Comparison of ENCODE assay signal across 22 cellular contexts in the genomic region with DNA sequence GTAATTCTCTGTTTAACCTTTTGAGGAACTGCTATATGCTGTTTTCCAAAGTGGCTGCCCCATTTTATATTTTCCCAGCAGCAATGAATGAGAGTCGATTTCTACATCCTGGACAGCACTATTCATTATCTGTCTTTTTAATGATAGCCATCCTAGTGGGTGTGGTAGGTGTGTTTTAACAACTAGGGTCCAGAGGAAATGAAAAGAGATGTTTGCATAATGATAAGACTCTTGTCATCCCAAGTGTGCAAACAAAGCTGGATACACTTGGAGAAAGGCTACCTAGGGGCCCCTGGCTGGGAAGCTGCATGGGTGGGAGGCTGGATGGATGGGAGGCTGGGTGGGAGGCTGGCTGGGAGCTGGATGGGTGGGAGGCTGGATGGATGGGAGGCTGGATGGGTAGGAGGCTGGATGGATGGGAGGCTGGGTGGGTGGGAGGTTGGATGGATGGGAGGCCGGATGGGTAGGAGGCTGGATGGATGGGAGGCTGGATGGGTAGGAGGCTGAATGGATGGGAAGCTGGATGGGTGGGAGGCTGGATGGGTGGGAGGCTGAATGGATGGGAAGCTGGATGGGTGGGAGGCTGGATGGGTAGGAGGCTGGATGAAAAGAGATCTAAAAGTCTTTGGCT.
DNase-seq lines count a peak whose midpoint lies in the region; ATAC-seq and TF ChIP-seq lines count a peak whose summit lies in the region.
"Had no signal": no experiment of that assay in that cellular context is flagged by ENCODE, and none has a peak within 500 bp of the region (broad histone marks: within the 10 kb centered on the region; RNA-seq: fewer than 3 reads in every experiment).

No MANE protein-coding gene starts in this region.

- H3K9me3 ChIP-seq in spleen (no peaks in the 10 kb centered on the region), H9 (ENCODE audit: control insufficient read depth, low read depth, low read length) (no peaks in the 10 kb centered on the region), GM23248 (ENCODE audit: low read depth) (no peaks in the 10 kb centered on the region)
- H3K9me3 ChIP-seq: BLaER1, SK-N-SH had no signal

- no peak for ATAC-seq in left cardiac atrium

- intact Hi-C loops in dorsolateral prefrontal cortex (cut with DNase I) (no loop called here), spleen (cut with DNase I; ENCODE audit: low total_unique reads) (no loop called here), left cardiac atrium (cut with DNase I) (no loop called here)

- peaks cover 14 to 30% of the 10 kb centered on the region in 2 experiments for H3K4me1 Mint-ChIP-seq in H9

- H3K4ac ChIP-seq in H9 (ENCODE audit: low read depth, low read length) = no peak overlapping the region

- no peak overlapping the region for H3K4me3 Mint-ChIP-seq in H9
- H3K4me3 Mint-ChIP-seq: CD4-positive, CD25-positive, alpha-beta regulatory T cell; HFFc6; T-helper 1 cell treated with Interleukin-12 subunit alpha and Interleukin-12 subunit beta and Interleukin-4 antibody, amounts not matched to agents 30 μg/mL and 1 μg/mL, for 36 hours had no signal

- no peak overlapping the region for H3K27ac Mint-ChIP-seq in H9
- H3K27ac Mint-ChIP-seq: CD4-positive, CD25-positive, alpha-beta regulatory T cell; HFFc6; T-helper 1 cell treated with Interleukin-12 subunit alpha and Interleukin-12 subunit beta and Interleukin-4 antibody, amounts not matched to agents 30 μg/mL and 1 μg/mL, for 36 hours had no signal

- H3K27me3 Mint-ChIP-seq in H9 (ENCODE audit: low read depth) = peaks cover 5% of the 10 kb centered on the region; the same call in 1 of the 2 replicates

- TF ChIP-seq CTCF in dorsolateral prefrontal cortex (IDR thresholded peaks at IDR 0.05 in 54 of 56, conservative IDR thresholded peaks at IDR 0.05 in 2 of 56; ENCODE audit: low read depth in 1 of 56, partially characterized antibody in 56 of 56) (no peak), spleen (IDR thresholded peaks at IDR 0.05 in 8 of 11, conservative IDR thresholded peaks at IDR 0.05 in 3 of 11) (no peak), H9 (conservative IDR thresholded peaks at IDR 0.05) (no peak)

- no peak overlapping the region for H2BK120ac ChIP-seq in H9 (ENCODE audit: low read depth, low read length, poor library complexity, severe bottlenecking)

- H3F3A ChIP-seq in GM23248 (ENCODE audit: insufficient read depth) = no peaks in the 10 kb centered on the region

- H3K36me3 ChIP-seq in spleen (no peaks in the 10 kb centered on the region), GM23248 (ENCODE audit: low read depth) (no peaks in the 10 kb centered on the region)
- H3K36me3 ChIP-seq: BLaER1 had no signal

- H4K8ac ChIP-seq in H9 (replicated peaks; ENCODE audit: insufficient read length, low read depth, low read length) = no peak overlapping the region

- H3K79me2 ChIP-seq in H9 (ENCODE audit: insufficient read depth, low read length) (no peaks in the 10 kb centered on the region), GM23248 (ENCODE audit: insufficient read depth) (no peaks in the 10 kb centered on the region)

- 76 to 88% (median 82%) methylated on average over 2 of the region's 2 CpGs for WGBS in spleen, 5 donors
- WGBS in H9 (ENCODE audit: extremely low coverage, insufficient read length, low lambda C conversion rate) = no CpG with 5 or more reads among the region's 2 CpGs
- 8 to 11% methylated on average over 1 to 2 of the region's 2 CpGs for WGBS in GM23248 (ENCODE audit: low coverage in 1 of 2, low lambda C conversion rate in 2 of 2, missing lambda C conversion rate in 2 of 2), 2 experiments

- no peak overlapping the region for H3K4me3 ChIP-seq in dorsolateral prefrontal cortex
- H3K4me3 ChIP-seq in spleen = no peak overlapping the region
- H3K4me3 ChIP-seq in GM23248 = no peak overlapping the region
- H3K4me3 ChIP-seq: BLaER1 had no signal

- H4K20me1 ChIP-seq in H9 (ENCODE audit: control insufficient read depth, insufficient read depth, insufficient read length) = no peaks in the 10 kb centered on the region
- no peaks in the 10 kb centered on the region for H4K20me1 ChIP-seq in GM23248 (ENCODE audit: insufficient read depth)
- H4K20me1 ChIP-seq: BLaER1 had no signal

- peak overlapping the region in 34 of 59 donors; percentile 76 to 99 (median 96) for H3K27ac ChIP-seq in dorsolateral prefrontal cortex
- H3K27ac ChIP-seq in spleen = no peak overlapping the region
- H3K27ac ChIP-seq in H9 (ENCODE audit: insufficient read length, low read depth, low read length) = no peak overlapping the region
- H3K27ac ChIP-seq in GM23248 = no peak overlapping the region
- H3K27ac ChIP-seq: BLaER1 had no signal

- H2BK15ac ChIP-seq in H9 (ENCODE audit: low read depth, low read length) = no peak overlapping the region

- no peak overlapping the region for H3K14ac ChIP-seq in H9 (ENCODE audit: insufficient read depth, low read length)

- H2BK5ac ChIP-seq in H9 (ENCODE audit: insufficient read length, low read length) = no peak overlapping the region

- no peaks in the 10 kb centered on the region for H3K23me2 ChIP-seq in H9 (ENCODE audit: insufficient read length, low read depth, low read length, poor library complexity, severe bottlenecking)

- H3K36me3 Mint-ChIP-seq in H9 (ENCODE audit: insufficient read depth in 1 of 3, low read depth in 3 of 3) = no peaks in the 10 kb centered on the region
- H3K36me3 Mint-ChIP-seq: CD4-positive, CD25-positive, alpha-beta regulatory T cell had no signal

- H3K9me3 Mint-ChIP-seq in H9 = no peaks in the 10 kb centered on the region
- H3K9me3 Mint-ChIP-seq: HFFc6; T-helper 1 cell treated with Interleukin-12 subunit alpha and Interleukin-12 subunit beta and Interleukin-4 antibody, amounts not matched to agents 30 μg/mL and 1 μg/mL, for 36 hours had no signal

- no peak overlapping the region for H2AFZ ChIP-seq in H9 (ENCODE audit: low read length)
- H2AFZ ChIP-seq in GM23248 = no peak overlapping the region

- no peak overlapping the region for H2BK20ac ChIP-seq in H9 (ENCODE audit: low read depth, low read length, poor library complexity, severe bottlenecking)

- H3K79me1 ChIP-seq in H9 (ENCODE audit: insufficient read depth, low read depth, low read length, poor library complexity, severe bottlenecking) = no peaks in the 10 kb centered on the region

- DNase-seq in DMS53 treated with DMSO at 0.1 percent for 48 hours (lab: John Stamatoyannopoulos, UW; ENCODE audit: unreplicated experiment) (peak; percentile 6), NCI-H2029 (lab: John Stamatoyannopoulos, UW) (peak; percentile 24), dorsolateral prefrontal cortex (peak in 1 of 10 donors; percentile 6), spleen (peak; percentile 6), H9 (no peak), GM23248 (no peak), left cardiac atrium (no peak), SIG-M5 (lab: John Stamatoyannopoulos, UW) (no peak)
- DNase-seq: CD4-positive, CD25-positive, alpha-beta regulatory T cell; DMS79 treated with DMSO at 0.1 percent for 48 hours; GF-D8; H7; HFFc6; NCI-H1092; NCI-H1417 treated with DMSO at 0.1 percent for 48 hours; NCI-H187 treated with DMSO at 0.1 percent for 48 hours; NCI-H446 treated with DMSO at 0.1 percent for 48 hours; NCI-H774; SK-N-SH; SW 1271 had no signal

- H3K9me2 ChIP-seq in GM23248 (ENCODE audit: insufficient read depth) = no peaks in the 10 kb centered on the region
- H3K9me2 ChIP-seq: SK-N-SH had no signal

- no peak overlapping the region for H3K18ac ChIP-seq in H9 (ENCODE audit: insufficient read length, low read depth, low read length)

- no peak overlapping the region for H3K56ac ChIP-seq in H9 (ENCODE audit: insufficient read length, low read depth, low read length)

- H3K9ac ChIP-seq in H9 (ENCODE audit: extremely low read depth, insufficient read length, low read length) (no peak overlapping the region), GM23248 (no peak overlapping the region)
- H3K9ac ChIP-seq: BLaER1, SK-N-SH had no signal

- no peak for TF ChIP-seq POLR2A in spleen (IDR thresholded peaks at IDR 0.05)

- H2AK5ac ChIP-seq in H9 (ENCODE audit: insufficient read length, low read length) = no peak overlapping the region

- H4K91ac ChIP-seq in H9 (ENCODE audit: insufficient read length, low read depth, low read length) = no peak overlapping the region

- H3K27me3 ChIP-seq in dorsolateral prefrontal cortex = no peaks in the 10 kb centered on the region
- peaks cover 0 to 4% (median 0%) of the 10 kb centered on the region in 7 donors for H3K27me3 ChIP-seq in spleen (replicated peaks in 1 of 7)
- no peaks in the 10 kb centered on the region for H3K27me3 ChIP-seq in H9 (ENCODE audit: insufficient read depth, low read length)
- peaks cover 22% of the 10 kb centered on the region; the same call in 1 of the 2 replicates for H3K27me3 ChIP-seq in GM23248 (replicated peaks; ENCODE audit: insufficient read depth)
- H3K27me3 ChIP-seq: BLaER1 had no signal

- H3K4me1 ChIP-seq in spleen (no peaks in the 10 kb centered on the region), H9 (ENCODE audit: insufficient read depth, low read length) (no peaks in the 10 kb centered on the region), GM23248 (ENCODE audit: insufficient read depth) (no peaks in the 10 kb centered on the region)
- H3K4me1 ChIP-seq: BLaER1 had no signal

- no peak overlapping the region for H3K4me2 ChIP-seq in H9 (ENCODE audit: insufficient read depth, insufficient read length, low read length)
- no peak overlapping the region for H3K4me2 ChIP-seq in GM23248 (ENCODE audit: unreplicated experiment)
- H3K4me2 ChIP-seq: BLaER1, SK-N-SH had no signal

- in situ Hi-C loops in GM23248 (cut with MboI) = no loop called here

- no peak overlapping the region for H4K5ac ChIP-seq in H9 (ENCODE audit: insufficient read length, low read depth, low read length)

- no peak overlapping the region for H3K23ac ChIP-seq in H9 (ENCODE audit: insufficient read length, low read depth, low read length)

- no peak overlapping the region for H3T11ph ChIP-seq in H9 (ENCODE audit: low read length)

- no peak overlapping the region for H2BK12ac ChIP-seq in H9 (ENCODE audit: insufficient read length, low read depth, low read length)

Comparison
In these comparisons a context has a peak if more than half of its experiments do, and no peak if none do; other contexts are left out.
1. DNase-seq: peak in DMS53 treated with DMSO at 0.1 percent for 48 hours (single experiment), NCI-H2029 (single experiment) and spleen (single experiment); none in H9 (single experiment), GM23248 (single experiment), left cardiac atrium (single experiment) and SIG-M5 (single experiment).
2. H3K27ac ChIP-seq: peak in dorsolateral prefrontal cortex (34 of 59); none in spleen (0 of 8), H9 (single experiment) and GM23248 (single experiment).